ENCODE assay signal across 26 cellular contexts in the genomic region with DNA sequence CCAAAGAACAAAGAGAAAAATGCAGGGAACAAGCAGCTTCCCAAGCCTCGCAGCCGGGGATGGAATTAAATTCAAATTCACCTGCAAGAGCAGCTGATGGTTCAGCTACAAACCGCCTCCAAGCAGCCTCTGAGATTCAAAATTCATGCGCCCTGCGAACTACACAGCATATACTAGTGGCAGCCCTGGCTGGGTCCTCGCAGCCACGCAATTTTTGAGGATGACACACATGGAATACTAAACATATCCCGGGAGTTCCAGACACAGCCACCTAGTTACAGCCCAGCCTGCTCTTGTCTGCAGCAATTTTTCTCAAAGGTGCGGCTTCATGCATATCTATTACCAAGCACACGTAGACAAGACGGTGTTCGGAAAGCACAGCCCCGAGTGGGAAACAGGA. TPM values are rescaled to one million over a fixed set of nuclear protein-coding genes. Genes with fewer than 3 reads are reported as not detected.
A peak's percentile ranks its signal among the peaks of the same experiment; 100 is the strongest.
DNase-seq lines count a peak whose midpoint lies in the region; ATAC-seq, FAIRE-seq and TF ChIP-seq lines count a peak whose summit lies in the region.
"Had no signal": no experiment of that assay in that cellular context is flagged by ENCODE, and none has a peak within 500 bp of the region (broad histone marks: within the 10 kb centered on the region; RNA-seq: fewer than 3 reads in every experiment).

No MANE protein-coding gene starts in this region.

- peak overlapping the region in 4 of 5 experiments; percentile 44 to 99 (median 96) for H3K27ac Mint-ChIP-seq in brain
- H3K27ac Mint-ChIP-seq: activated CD4-positive, alpha-beta memory T cell treated with anti-CD3 and anti-CD28 coated beads for 36 hours; stimulated activated naive B cell treated with anti-CD40 and anti-IgM and Interleukin-4, amounts not matched to agents 10 μg/mL and 1 μg/mL and 100 μg/mL, for 72 hours had no signal

- FAIRE-seq in HTR-8/SVneo (lab: Jason Lieb, UNC) = peak; percentile 31
- FAIRE-seq: GM18507, HepG2, TTC549 had no signal

- no peak overlapping the region for H4K91ac ChIP-seq in mesenchymal stem cell (ENCODE audit: low read length)

- H3K4me3 Mint-ChIP-seq in brain = peak overlapping the region in 2 of 5 experiments; percentile 4 to 69
- H3K4me3 Mint-ChIP-seq: activated CD4-positive, alpha-beta memory T cell treated with anti-CD3 and anti-CD28 coated beads for 36 hours; immature natural killer cell; stimulated activated naive B cell treated with anti-CD40 and anti-IgM and Interleukin-4, amounts not matched to agents 10 μg/mL and 1 μg/mL and 100 μg/mL, for 72 hours had no signal

- H3K4me1 Mint-ChIP-seq in brain = peaks cover 59% of the 10 kb centered on the region
- H3K4me1 Mint-ChIP-seq: immature natural killer cell had no signal

- no peak overlapping the region for H3K18ac ChIP-seq in mesenchymal stem cell (ENCODE audit: low read depth in 1 of 2, low read length in 2 of 2)

- no peak overlapping the region for H2BK12ac ChIP-seq in mesenchymal stem cell (ENCODE audit: low read length in 2 of 2)

- H3K79me1 ChIP-seq in mesenchymal stem cell (replicated peaks; ENCODE audit: low read length, poor library complexity, severe bottlenecking) = peaks cover 8% of the 10 kb centered on the region

- H3K9me3 ChIP-seq in mesenchymal stem cell (ENCODE audit: control insufficient read depth, low read length) = no peaks in the 10 kb centered on the region
- no peaks in the 10 kb centered on the region for H3K9me3 ChIP-seq in esophagus muscularis mucosa
- H3K9me3 ChIP-seq: body of pancreas, upper lobe of right lung had no signal

- no peak for TF ChIP-seq EP300 in esophagus muscularis mucosa (IDR thresholded peaks at IDR 0.05)

- no peak overlapping the region for H4K8ac ChIP-seq in mesenchymal stem cell (ENCODE audit: low read length)

- no peaks in the 10 kb centered on the region for H3K27me3 Mint-ChIP-seq in brain

- peak overlapping the region; percentile 10 for H2BK5ac ChIP-seq in mesenchymal stem cell (ENCODE audit: low read depth, low read length, poor library complexity, severe bottlenecking)

- H3K27me3 ChIP-seq in mesenchymal stem cell (ENCODE audit: control insufficient read depth in 1 of 2, insufficient read depth in 1 of 2, low read length in 2 of 2) (peaks cover 0 to 6% of the 10 kb centered on the region in 2 experiments), esophagus muscularis mucosa (peaks cover 0 to 5% (median 0%) of the 10 kb centered on the region in 4 donors)
- H3K27me3 ChIP-seq: body of pancreas, upper lobe of right lung had no signal

- no peak overlapping the region for H2BK15ac ChIP-seq in mesenchymal stem cell (ENCODE audit: low read depth, poor library complexity, severe bottlenecking)

- H2AFZ ChIP-seq in mesenchymal stem cell (ENCODE audit: low read depth, low read length) = no peak overlapping the region

- 80% methylated on average over 13 of the region's 13 CpGs for WGBS in mesenchymal stem cell
- 71% methylated on average over 13 of the region's 13 CpGs for WGBS in esophagus muscularis mucosa

- intact Hi-C loops in posterior cingulate gyrus (cut with DNase I) (no loop called here), esophagus muscularis mucosa (cut with DNase I) (no loop called here)

- no peak for TF ChIP-seq CTCF in brain (conservative IDR thresholded peaks at IDR 0.05)
- no peak for TF ChIP-seq CTCF in omental fat pad (IDR thresholded peaks at IDR 0.05)
- TF ChIP-seq CTCF in esophagus muscularis mucosa (IDR thresholded peaks at IDR 0.05) = no peak

- H2BK120ac ChIP-seq in mesenchymal stem cell (ENCODE audit: low read depth, low read length) = no peak overlapping the region

- no peak overlapping the region for H3K9ac ChIP-seq in mesenchymal stem cell (ENCODE audit: low read length)

- no peak overlapping the region for H3K4me2 ChIP-seq in mesenchymal stem cell (ENCODE audit: low read length, poor library complexity, severe bottlenecking)

- H3K4me3 ChIP-seq in mesenchymal stem cell (ENCODE audit: insufficient read depth in 1 of 2, low read depth in 1 of 2, low read length in 2 of 2) (no peak overlapping the region), esophagus muscularis mucosa (no peak overlapping the region)
- H3K4me3 ChIP-seq: body of pancreas, skin epidermis, upper lobe of right lung had no signal

- H3K4me1 ChIP-seq in mesenchymal stem cell (ENCODE audit: control insufficient read depth, insufficient read depth, low read depth, low read length) = peaks cover 27% of the 10 kb centered on the region
- H3K4me1 ChIP-seq in esophagus muscularis mucosa = no peaks in the 10 kb centered on the region
- H3K4me1 ChIP-seq: upper lobe of right lung had no signal

- H3K23ac ChIP-seq in mesenchymal stem cell (ENCODE audit: low read length in 2 of 2) = no peak overlapping the region

- H3K27ac ChIP-seq in mesenchymal stem cell (ENCODE audit: low read length, poor library complexity, severe bottlenecking) (peak overlapping the region; percentile 41), esophagus muscularis mucosa (replicated peaks in 1 of 4) (no peak overlapping the region)
- H3K27ac ChIP-seq: skin epidermis, upper lobe of right lung had no signal

- no peak overlapping the region for H3K4ac ChIP-seq in mesenchymal stem cell (ENCODE audit: low read depth in 1 of 2, low read length in 2 of 2)

- DNase-seq in HTR-8/SVneo (ENCODE audit: insufficient read length, low spot score) (no peak), mesenchymal stem cell (no peak), posterior cingulate gyrus (peak in 8 of 10 donors; percentile 18 to 91 (median 50)), NCI-H748 treated with DMSO at 0.1 percent for 48 hours (lab: John Stamatoyannopoulos, UW) (no peak), omental fat pad (ENCODE audit: low spot score) (no peak), esophagus muscularis mucosa (ENCODE audit: extremely low spot score) (no peak), NCI-H510A treated with DMSO at 0.1 percent for 48 hours (lab: John Stamatoyannopoulos, UW) (no peak)
- DNase-seq: activated CD4-positive, alpha-beta memory T cell treated with anti-CD3 and anti-CD28 coated beads for 36 hours; activated naive CD4-positive, alpha-beta T cell; body of pancreas; DMS 273 treated with DMSO at 0.1 percent for 48 hours; immature natural killer cell; mesendoderm; NCI-H1436; NCI-H2081; NCI-H510A; OCI-M1; stimulated activated naive B cell treated with anti-CD40 and anti-IgM and Interleukin-4, amounts not matched to agents 10 μg/mL and 1 μg/mL and 100 μg/mL, for 72 hours; T-helper 1 cell; upper lobe of right lung had no signal

- no peak for TF ChIP-seq POLR2A in esophagus muscularis mucosa (IDR thresholded peaks at IDR 0.05; ENCODE audit: low read depth)

- ATAC-seq in omental fat pad (ENCODE audit: low FRiP score) = no peak
- ATAC-seq: activated CD4-positive, CD25-positive, alpha-beta regulatory T cell treated with anti-CD3 and anti-CD28 coated beads, Interleukin-2, amount 50 U/mL, for 24 hours; body of pancreas; HepG2; stimulated activated naive B cell treated with anti-CD40 and anti-IgM and Interleukin-4, amounts not matched to agents 10 μg/mL and 1 μg/mL and 100 μg/mL, for 72 hours; upper lobe of right lung had no signal

- H3K36me3 ChIP-seq in mesenchymal stem cell (ENCODE audit: control insufficient read depth in 1 of 2, insufficient read depth in 2 of 2, low read depth in 1 of 2, low read length in 2 of 2) (no peaks in the 10 kb centered on the region), esophagus muscularis mucosa (no peaks in the 10 kb centered on the region)
- H3K36me3 ChIP-seq: upper lobe of right lung had no signal

- peak overlapping the region; percentile 88 for H2AK5ac ChIP-seq in mesenchymal stem cell (ENCODE audit: low read length, severe bottlenecking)

- H3K36me3 Mint-ChIP-seq in brain = no peaks in the 10 kb centered on the region
- H3K36me3 Mint-ChIP-seq: activated CD4-positive, alpha-beta memory T cell treated with anti-CD3 and anti-CD28 coated beads for 36 hours; immature natural killer cell; stimulated activated naive B cell treated with anti-CD40 and anti-IgM and Interleukin-4, amounts not matched to agents 10 μg/mL and 1 μg/mL and 100 μg/mL, for 72 hours had no signal

- no peak overlapping the region for H3K14ac ChIP-seq in mesenchymal stem cell (ENCODE audit: low read length in 2 of 2)

- H3K9me3 Mint-ChIP-seq in brain = peaks cover 0 to 6% (median 0%) of the 10 kb centered on the region in 5 experiments
- H3K9me3 Mint-ChIP-seq: activated CD4-positive, alpha-beta memory T cell treated with anti-CD3 and anti-CD28 coated beads for 36 hours; stimulated activated naive B cell treated with anti-CD40 and anti-IgM and Interleukin-4, amounts not matched to agents 10 μg/mL and 1 μg/mL and 100 μg/mL, for 72 hours had no signal

RNA-seq across cellular contexts. Expression of a gene that starts 35.9 kb away (rescaled TPM):
- polyA plus RNA-seq in brain (ENCODE audit: insufficient read depth, low read depth, low replicate concordance) = 78.3 TPM
- polyA plus RNA-seq in mesenchymal stem cell (2013, experiment 1 of 2) = 28.1 TPM
- 25.8 TPM for polyA plus RNA-seq in mesenchymal stem cell (2013, experiment 2 of 2)
- 10 to 100 TPM; 41.5 to 96.9 (median 58.9) TPM for total RNA-seq in omental fat pad
- total RNA-seq in esophagus muscularis mucosa = 10 to 100 TPM; 28.2 to 76.8 (median 46.6) TPM

Comparison
In these comparisons a context has a peak if more than half of its experiments do, and no peak if none do; other contexts are left out.
1. DNase-seq: peak in posterior cingulate gyrus (8 of 10); none in HTR-8/SVneo (single experiment), mesenchymal stem cell (single experiment), NCI-H748 treated with DMSO at 0.1 percent for 48 hours (single experiment), omental fat pad (single experiment), esophagus muscularis mucosa (single experiment) and NCI-H510A treated with DMSO at 0.1 percent for 48 hours (single experiment).